ENCODE assay signal across 19 cellular contexts in the genomic region with DNA sequence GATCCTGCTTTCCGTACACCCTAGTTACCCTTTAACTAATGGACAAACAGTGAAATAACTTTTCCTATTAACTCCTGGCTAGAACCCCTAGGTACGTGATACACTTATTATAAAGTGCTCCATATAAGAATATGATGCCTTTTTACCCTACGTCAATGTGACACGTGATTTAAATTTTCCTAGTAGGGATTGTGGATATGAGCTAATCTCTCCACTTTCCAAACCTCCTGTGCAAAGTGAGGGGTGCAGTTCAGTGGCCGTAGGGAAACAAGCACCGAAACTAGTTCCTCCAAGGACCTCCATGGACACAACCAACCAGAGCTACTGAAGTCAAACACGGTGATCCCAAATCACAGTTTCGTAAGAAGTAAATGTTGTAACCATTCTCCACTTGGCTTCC. TPM values are rescaled to one million over a fixed set of nuclear protein-coding genes. Genes with fewer than 3 reads are reported as not detected.
"Had no signal": no experiment of that assay in that cellular context is flagged by ENCODE, and none has a peak within 500 bp of the region (broad histone marks: within the 10 kb centered on the region; RNA-seq: fewer than 3 reads in every experiment).

No MANE protein-coding gene starts in this region.

- H3K27me3 ChIP-seq: esophagus muscularis mucosa, SJSA1, thyroid gland had no signal

- H3K9ac ChIP-seq: parathyroid adenoma had no signal

- H3K27ac ChIP-seq: esophagus muscularis mucosa, lower lobe of right lung, parathyroid adenoma, SJSA1, thyroid gland had no signal

- H3K4me3 Mint-ChIP-seq: activated T-helper 1 cell treated with anti-CD3 and anti-CD28 coated beads, Interleukin-12 subunit alpha, Interleukin-12 subunit beta, Interleukin-2, Interleukin-4 antibody, amounts not matched to agents 30 ng/mL and 10 ng/mL and 1 ng/mL, durations not matched to agents 14 hours and 24 hours and 36 hours; naive thymus-derived CD4-positive, alpha-beta T cell; stimulated activated naive CD8-positive, alpha-beta T cell treated with anti-CD3 and anti-CD28 coated beads, Interleukin-15, amount 100 ng/mL, for 72 hours had no signal

- H3K9me3 ChIP-seq: esophagus muscularis mucosa, lower lobe of right lung, SJSA1, thyroid gland had no signal

- H3K4me1 Mint-ChIP-seq: naive thymus-derived CD4-positive, alpha-beta T cell; stimulated activated naive CD8-positive, alpha-beta T cell treated with anti-CD3 and anti-CD28 coated beads, Interleukin-15, amount 100 ng/mL, for 72 hours had no signal

- H3K79me2 ChIP-seq: parathyroid adenoma had no signal

- H3K4me2 ChIP-seq: smooth muscle cell had no signal

- H2AFZ ChIP-seq: parathyroid adenoma had no signal

- H3K4me1 ChIP-seq: parathyroid adenoma, SJSA1 had no signal

- H3K4me3 ChIP-seq: esophagus muscularis mucosa, lower lobe of right lung, SJSA1, smooth muscle cell, thyroid gland had no signal

- H3K9me3 Mint-ChIP-seq: activated T-helper 1 cell treated with anti-CD3 and anti-CD28 coated beads, Interleukin-12 subunit alpha, Interleukin-12 subunit beta, Interleukin-2, Interleukin-4 antibody, amounts not matched to agents 30 ng/mL and 10 ng/mL and 1 ng/mL, durations not matched to agents 14 hours and 24 hours and 36 hours; stimulated activated naive CD8-positive, alpha-beta T cell treated with anti-CD3 and anti-CD28 coated beads, Interleukin-15, amount 100 ng/mL, for 72 hours had no signal

- H3K36me3 ChIP-seq: esophagus muscularis mucosa, lower lobe of right lung, SJSA1, thyroid gland had no signal

- H3K27ac Mint-ChIP-seq: activated T-helper 1 cell treated with anti-CD3 and anti-CD28 coated beads, Interleukin-12 subunit alpha, Interleukin-12 subunit beta, Interleukin-2, Interleukin-4 antibody, amounts not matched to agents 30 ng/mL and 10 ng/mL and 1 ng/mL, durations not matched to agents 14 hours and 24 hours and 36 hours; naive thymus-derived CD4-positive, alpha-beta T cell; stimulated activated naive CD8-positive, alpha-beta T cell treated with anti-CD3 and anti-CD28 coated beads, Interleukin-15, amount 100 ng/mL, for 72 hours had no signal

- FAIRE-seq: colon, kidney had no signal

- H3K36me3 Mint-ChIP-seq: naive thymus-derived CD4-positive, alpha-beta T cell had no signal

- DNase-seq: activated CD4-positive, alpha-beta T cell treated with anti-CD3 and anti-CD28 coated beads, Interleukin-2, amount 50 U/mL, for 1 hour; activated naive CD4-positive, alpha-beta T cell; caudate nucleus; effector CD4-positive, alpha-beta T cell; hippocampal formation; kidney; lower lobe of right lung; midbrain; naive thymus-derived CD4-positive, alpha-beta T cell; stimulated activated naive CD8-positive, alpha-beta T cell treated with anti-CD3 and anti-CD28 coated beads, Interleukin-15, amount 100 ng/mL, for 72 hours; thyroid gland had no signal

- ATAC-seq: activated CD4-positive, CD25-positive, alpha-beta regulatory T cell treated with anti-CD3 and anti-CD28 coated beads, Interleukin-2, amount 50 U/mL, for 24 hours; naive thymus-derived CD4-positive, alpha-beta T cell; stimulated activated naive CD8-positive, alpha-beta T cell treated with anti-CD3 and anti-CD28 coated beads, Interleukin-15, amount 100 ng/mL, for 72 hours had no signal

RNA-seq across cellular contexts. Expression of a gene that starts 19.3 kb away (rescaled TPM):
- total RNA-seq: activated CD8-positive, alpha-beta memory T cell treated with anti-CD3 and anti-CD28 coated beads for 36 hours; activated T-helper 1 cell treated with anti-CD3 and anti-CD28 coated beads, Interleukin-12 subunit alpha, Interleukin-12 subunit beta, Interleukin-2, Interleukin-4 antibody, amounts not matched to agents 30 ng/mL and 10 ng/mL and 1 ng/mL, durations not matched to agents 14 hours and 24 hours and 36 hours had no signal
- polyA plus RNA-seq: naive thymus-derived CD4-positive, alpha-beta T cell had no signal
